Comparison of ENCODE assay signal across 24 cellular contexts in genomic region chr19:19491321-19492025, GRCh38. TPM values are rescaled to one million over a fixed set of nuclear protein-coding genes. Genes with fewer than 3 reads are reported as not detected.
DNase-seq lines count a peak whose midpoint lies in the region; TF ChIP-seq lines count a peak whose summit lies in the region.
"Had no signal": no experiment of that assay in that cellular context is flagged by ENCODE, and none has a peak within 500 bp of the region (broad histone marks: within the 10 kb centered on the region; RNA-seq: fewer than 3 reads in every experiment).

No MANE protein-coding gene starts in this region.

- no peaks in the 10 kb centered on the region for H3K9me3 ChIP-seq in endodermal cell (ENCODE audit: control insufficient read depth, low read length)
- no peaks in the 10 kb centered on the region for H3K9me3 ChIP-seq in testis
- H3K9me3 ChIP-seq: A549, BE2C, SJSA1 had no signal

- H3K27me3 ChIP-seq in endodermal cell (ENCODE audit: control insufficient read depth, insufficient read depth, low read length, poor library complexity, severe bottlenecking) (no peaks in the 10 kb centered on the region), testis (no peaks in the 10 kb centered on the region)
- H3K27me3 ChIP-seq: BE2C, SJSA1 had no signal

- 91 to 95% methylated on average over 12 to 15 of the region's 15 CpGs for WGBS in endodermal cell (ENCODE audit: insufficient coverage in 1 of 2, insufficient read length in 1 of 2), 2 experiments
- 65 to 80% methylated on average over 12 to 15 of the region's 15 CpGs for WGBS in testis, 2 donors

- no peak overlapping the region for H3K4me3 Mint-ChIP-seq in activated naive CD8-positive, alpha-beta T cell
- H3K4me3 Mint-ChIP-seq in activated naive CD8-positive, alpha-beta T cell treated with anti-CD3 and anti-CD28 coated beads for 36 hours = no peak overlapping the region
- H3K4me3 Mint-ChIP-seq in HFFc6 (no peak overlapping the region), endodermal cell (no peak overlapping the region)
- H3K4me3 Mint-ChIP-seq: CD4-positive, CD25-positive, alpha-beta regulatory T cell; GM23338 had no signal

- TF ChIP-seq POLR2A in testis (IDR thresholded peaks at IDR 0.05) = no peak

- peak overlapping the region; percentile 34 for H3K27ac Mint-ChIP-seq in activated naive CD8-positive, alpha-beta T cell
- H3K27ac Mint-ChIP-seq in activated naive CD8-positive, alpha-beta T cell treated with anti-CD3 and anti-CD28 coated beads for 36 hours = no peak overlapping the region
- H3K27ac Mint-ChIP-seq in HFFc6 (peak overlapping the region; percentile 34), endodermal cell (peak overlapping the region; percentile 48)

- H3K27ac ChIP-seq in endodermal cell (ENCODE audit: low read depth, low read length) (no peak overlapping the region), testis (no peak overlapping the region)
- H3K27ac ChIP-seq: A549, HL-60, SJSA1 had no signal

- H3K4me1 Mint-ChIP-seq in activated naive CD8-positive, alpha-beta T cell (ENCODE audit: low read depth) = peaks cover 44% of the 10 kb centered on the region
- peaks cover 39% of the 10 kb centered on the region for H3K4me1 Mint-ChIP-seq in activated naive CD8-positive, alpha-beta T cell treated with anti-CD3 and anti-CD28 coated beads for 36 hours
- peaks cover 39% of the 10 kb centered on the region for H3K4me1 Mint-ChIP-seq in HFFc6 (ENCODE audit: low read depth)
- peaks cover 32% of the 10 kb centered on the region for H3K4me1 Mint-ChIP-seq in endodermal cell

- peaks cover 13% of the 10 kb centered on the region for H3K4me1 ChIP-seq in endodermal cell (ENCODE audit: control insufficient read depth, insufficient read depth, low read length)
- peaks cover 49% of the 10 kb centered on the region for H3K4me1 ChIP-seq in testis

- H3K36me3 Mint-ChIP-seq in activated naive CD8-positive, alpha-beta T cell = no peaks in the 10 kb centered on the region
- H3K36me3 Mint-ChIP-seq in activated naive CD8-positive, alpha-beta T cell treated with anti-CD3 and anti-CD28 coated beads for 36 hours = peaks cover 10% of the 10 kb centered on the region
- no peaks in the 10 kb centered on the region for H3K36me3 Mint-ChIP-seq in HFFc6 (ENCODE audit: low read depth)
- peaks cover 39% of the 10 kb centered on the region for H3K36me3 Mint-ChIP-seq in endodermal cell (ENCODE audit: low read depth)

- intact Hi-C loops in testis (cut with DNase I; ENCODE audit: low total_unique reads) = no loop called here

- H3K9me3 Mint-ChIP-seq in activated naive CD8-positive, alpha-beta T cell (ENCODE audit: low read depth) = no peaks in the 10 kb centered on the region
- no peaks in the 10 kb centered on the region for H3K9me3 Mint-ChIP-seq in activated naive CD8-positive, alpha-beta T cell treated with anti-CD3 and anti-CD28 coated beads for 36 hours
- no peaks in the 10 kb centered on the region for H3K9me3 Mint-ChIP-seq in HFFc6
- no peaks in the 10 kb centered on the region for H3K9me3 Mint-ChIP-seq in endodermal cell
- H3K9me3 Mint-ChIP-seq: CD4-positive, CD25-positive, alpha-beta regulatory T cell; GM23338 had no signal

- H3K9ac ChIP-seq in endodermal cell (ENCODE audit: extremely low read depth, low read length, poor library complexity, severe bottlenecking) = no peak overlapping the region

- peaks cover 35% of the 10 kb centered on the region for H3K36me3 ChIP-seq in endodermal cell (ENCODE audit: control insufficient read depth, insufficient read depth, low read length)
- H3K36me3 ChIP-seq in testis (ENCODE audit: low read depth, missing control alignments) = no peaks in the 10 kb centered on the region

- no peak for DNase-seq in activated naive CD8-positive, alpha-beta T cell treated with anti-CD3 and anti-CD28 coated beads for 36 hours
- no peak for DNase-seq in HFFc6
- DNase-seq in endodermal cell = no peak
- DNase-seq in testis = peak; percentile 74
- no peak for DNase-seq in anterior cingulate cortex (lab: John Stamatoyannopoulos, UW)
- no peak for DNase-seq in NCI-H774 (lab: John Stamatoyannopoulos, UW)
- DNase-seq: BE2C; CD4-positive, CD25-positive, alpha-beta regulatory T cell; COR-L47; DMS79; HCEC 1CT; KG1; NCI-H1105; NCI-H146; NCI-H2029; NCI-H226; NCI-H524; OCI-M1 had no signal

- no peaks in the 10 kb centered on the region for H3K27me3 Mint-ChIP-seq in activated naive CD8-positive, alpha-beta T cell
- H3K27me3 Mint-ChIP-seq in activated naive CD8-positive, alpha-beta T cell treated with anti-CD3 and anti-CD28 coated beads for 36 hours = no peaks in the 10 kb centered on the region
- H3K27me3 Mint-ChIP-seq in HFFc6 (ENCODE audit: insufficient read depth) = peaks cover 1% of the 10 kb centered on the region; the same call in 1 of the 2 replicates
- H3K27me3 Mint-ChIP-seq in endodermal cell (ENCODE audit: insufficient read depth) = no peaks in the 10 kb centered on the region
- H3K27me3 Mint-ChIP-seq: CD4-positive, CD25-positive, alpha-beta regulatory T cell had no signal

- TF ChIP-seq CTCF in HFFc6 (IDR thresholded peaks at IDR 0.05) = no peak
- TF ChIP-seq CTCF in endodermal cell (conservative IDR thresholded peaks at IDR 0.05) = no peak
- no peak for TF ChIP-seq CTCF in testis (IDR thresholded peaks at IDR 0.05)

- H3K4me3 ChIP-seq in endodermal cell (ENCODE audit: low read length) (no peak overlapping the region), testis (no peak overlapping the region)
- H3K4me3 ChIP-seq: A549, GM23338, SJSA1 had no signal

RNA-seq across cellular contexts. Expression of gene TSSK6, which starts 23.9 kb away (rescaled TPM):
- 1 to 10 TPM; 3.0 to 3.1 TPM for total RNA-seq in activated naive CD8-positive, alpha-beta T cell treated with anti-CD3 and anti-CD28 coated beads for 36 hours
- total RNA-seq in HFFc6 (2021; fragmentation: NEBNext Ultra II Directional; extraction: Animal tissue kit (Norgen Biotek cat#: 25700)) = 1 to 10 TPM in 2 of 6 experiments, under 1 TPM in 4; 0.61 to 1.3 (median 0.92) TPM
- total RNA-seq in endodermal cell (1 to 10 TPM; 2.9 to 5.0 TPM), testis (100 to 1,000 TPM; 117 to 722 TPM)
- 3.5 TPM for polyA plus RNA-seq in endodermal cell (2013, experiment 1 of 2)
- 2.5 TPM for polyA plus RNA-seq in endodermal cell (2013, experiment 2 of 2)
- 125 TPM for polyA plus RNA-seq in testis (ENCODE audit: insufficient read depth, low read depth, low replicate concordance)

RNA-seq across cellular contexts. Expression of gene NDUFA13, which starts 24.6 kb away (rescaled TPM):
- 100 to 1,000 TPM; 306 to 312 TPM for total RNA-seq in activated naive CD8-positive, alpha-beta T cell treated with anti-CD3 and anti-CD28 coated beads for 36 hours
- total RNA-seq in HFFc6 (2021; fragmentation: NEBNext Ultra II Directional; extraction: Animal tissue kit (Norgen Biotek cat#: 25700)) = 100 to 1,000 TPM; 266 to 393 (median 323) TPM
- 100 to 1,000 TPM; 408 to 446 TPM for total RNA-seq in endodermal cell
- polyA plus RNA-seq in endodermal cell (2013, experiment 1 of 2) = 206 TPM
- 187 TPM for polyA plus RNA-seq in endodermal cell (2013, experiment 2 of 2)
- total RNA-seq in testis = 100 to 1,000 TPM; 210 to 283 TPM
- polyA plus RNA-seq in testis (ENCODE audit: insufficient read depth, low read depth, low replicate concordance) = 260 TPM

RNA-seq across cellular contexts. Expression of gene YJEFN3, which starts 37.2 kb away (rescaled TPM):
- total RNA-seq in activated naive CD8-positive, alpha-beta T cell treated with anti-CD3 and anti-CD28 coated beads for 36 hours = 1 to 10 TPM; 5.7 to 7.8 TPM
- 1 to 10 TPM; 1.4 to 2.5 (median 2.0) TPM for total RNA-seq in HFFc6 (2021; fragmentation: NEBNext Ultra II Directional; extraction: Animal tissue kit (Norgen Biotek cat#: 25700))
- total RNA-seq in endodermal cell = 10 to 100 TPM in 1 of 2 donors, 1 to 10 TPM in 1; 7.3 to 12.6 TPM
- 9.3 TPM for polyA plus RNA-seq in endodermal cell (2013, experiment 1 of 2)
- 7.2 TPM for polyA plus RNA-seq in endodermal cell (2013, experiment 2 of 2)
- 10 to 100 TPM; 29.3 to 49.1 TPM for total RNA-seq in testis
- polyA plus RNA-seq in testis (ENCODE audit: insufficient read depth, low read depth, low replicate concordance) = 24.2 TPM
- polyA plus RNA-seq: CD4-positive, CD25-positive, alpha-beta regulatory T cell had no signal

RNA-seq across cellular contexts. Expression of gene CILP2, which starts 46.6 kb away (rescaled TPM):
- under 1 TPM; 0.18 to 0.23 TPM for total RNA-seq in activated naive CD8-positive, alpha-beta T cell treated with anti-CD3 and anti-CD28 coated beads for 36 hours
- total RNA-seq in HFFc6 (2021; fragmentation: NEBNext Ultra II Directional; extraction: Animal tissue kit (Norgen Biotek cat#: 25700)) = under 1 TPM; 0.09 to 0.28 (median 0.15) TPM
- total RNA-seq in endodermal cell = 1 to 10 TPM; 3.6 to 9.9 TPM
- polyA plus RNA-seq in endodermal cell (2013, experiment 1 of 2) = 6.4 TPM
- 6.4 TPM for polyA plus RNA-seq in endodermal cell (2013, experiment 2 of 2)
- total RNA-seq in testis = 1 to 10 TPM; 5.6 to 9.5 TPM
- 10.0 TPM for polyA plus RNA-seq in testis (ENCODE audit: insufficient read depth, low read depth, low replicate concordance)
- total RNA-seq: HT-29 had no signal

Comparison
In these comparisons a context has a peak if more than half of its experiments do, and no peak if none do; other contexts are left out.
1. RNA of gene TSSK6, which starts 23.9 kb away (total RNA-seq): 117 to 722 TPM in testis; 2.9 to 5.0 TPM in endodermal cell, 3.0 to 3.1 TPM in activated naive CD8-positive, alpha-beta T cell treated with anti-CD3 and anti-CD28 coated beads for 36 hours and 0.61 to 1.3 TPM in HFFc6; every median in the first group is over 10 times any median in the second.